In the genomic region with DNA sequence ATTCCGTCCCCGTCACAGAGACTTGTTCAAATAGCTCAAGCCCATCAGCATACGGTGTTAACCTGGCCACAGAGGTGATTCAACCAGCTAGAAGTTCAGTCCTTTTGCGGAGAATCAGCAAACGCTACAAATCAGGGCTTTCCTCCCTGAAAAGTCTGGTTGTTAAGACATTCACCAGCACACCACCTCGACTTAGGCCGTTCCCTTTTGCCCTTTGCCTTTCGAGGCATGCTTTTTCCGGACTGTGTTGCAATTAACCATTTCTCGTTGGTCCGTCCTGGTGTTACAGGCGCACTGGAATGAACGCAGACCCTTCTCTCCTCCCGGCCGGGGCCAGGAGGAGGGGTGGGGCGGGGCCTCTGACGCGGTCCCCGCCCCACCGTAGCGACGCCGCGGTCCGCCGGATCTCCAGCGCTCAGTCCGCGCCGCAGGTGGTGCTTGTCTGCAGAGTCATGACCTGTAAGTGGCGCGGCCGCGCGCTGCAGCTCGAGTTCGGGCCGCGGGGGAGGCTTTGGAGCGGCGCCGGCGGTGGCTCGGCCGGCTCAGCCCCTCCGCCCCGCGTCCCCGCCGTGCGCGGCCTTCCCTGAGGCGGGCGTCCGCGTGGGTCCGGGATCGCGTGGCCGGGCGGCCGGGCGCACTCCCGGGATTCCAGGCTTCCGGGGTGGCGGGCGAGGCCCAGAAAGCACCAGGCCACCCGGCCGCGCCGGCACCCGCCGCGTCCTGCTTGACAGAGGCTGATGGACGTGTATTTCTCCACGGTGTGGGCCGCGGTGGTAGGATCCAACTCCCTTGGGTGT, we compare ENCODE assay signal across 1 cellular context.
TF ChIP-seq lines count a peak whose summit lies in the region.

Gene NIT2, plus strand, starts transcription at position 418 of the 797 bp plus-strand sequence. Its CDS starts 35 bp downstream, at position 453.

TF ChIP-seq in HepG2, 621 proteins besides CTCF, POLR2A, EP300 and RAD21 (continued from another document and continues in another):
- TF ChIP-seq REST (IDR thresholded peaks at IDR 0.05; ENCODE audit: borderline replicate concordance in 1 of 2, low read depth in 1 of 2, low read length in 2 of 2) (no peak), SMYD3 (CRISPR knock-in tag; IDR thresholded peaks at IDR 0.05) (no peak), ZNF207 (IDR thresholded peaks at IDR 0.05; ENCODE audit: borderline replicate concordance) (no peak), ATRX (CRISPR knock-in tag; IDR thresholded peaks at IDR 0.05; ENCODE audit: borderline replicate concordance) (no peak), KAT7 (CRISPR knock-in tag; IDR thresholded peaks at IDR 0.05; ENCODE audit: borderline replicate concordance) (peak; percentile 54; the same call in 1 of the 2 replicates), MEF2D (CRISPR knock-in tag; IDR thresholded peaks at IDR 0.05) (peak; percentile 57), TARDBP (CRISPR knock-in tag; IDR thresholded peaks at IDR 0.05) (peak; percentile 75), RFX1 (IDR thresholded peaks at IDR 0.05) (no peak), CEBPG (CRISPR knock-in tag; IDR thresholded peaks at IDR 0.05) (peak; percentile 89), ZNF703 (CRISPR knock-in tag; IDR thresholded peaks at IDR 0.05; ENCODE audit: borderline replicate concordance) (peak; percentile 54; the same call in 1 of the 2 replicates), POLR2AphosphoS5 (IDR thresholded peaks at IDR 0.05; ENCODE audit: low read depth, low read length) (peak; percentile 81), ZUFSP (CRISPR knock-in tag; IDR thresholded peaks at IDR 0.05; ENCODE audit: borderline replicate concordance) (no peak), TFAP4 (IDR thresholded peaks at IDR 0.05; ENCODE audit: borderline replicate concordance, low read depth) (no peak), ARHGAP35 (CRISPR knock-in tag; IDR thresholded peaks at IDR 0.05; ENCODE audit: borderline replicate concordance) (no peak), KLF9 (CRISPR knock-in tag; IDR thresholded peaks at IDR 0.05; ENCODE audit: low read depth) (no peak), GATA4 (IDR thresholded peaks at IDR 0.05; ENCODE audit: borderline replicate concordance, low read depth) (peak; percentile 36; the same call in 1 of the 2 replicates), TMF1 (CRISPR knock-in tag; IDR thresholded peaks at IDR 0.05; ENCODE audit: low read depth) (peak; percentile 32; the same call in 1 of the 2 replicates), MAF1 (CRISPR knock-in tag; IDR thresholded peaks at IDR 0.05; ENCODE audit: borderline replicate concordance) (peak; percentile 75; the same call in 1 of the 2 replicates), MAZ (IDR thresholded peaks at IDR 0.05; ENCODE audit: borderline replicate concordance, low read depth, low read length) (peak; percentile 69; the same call in 1 of the 2 replicates), MAZ (CRISPR knock-in tag; IDR thresholded peaks at IDR 0.05; ENCODE audit: low read depth) (peak; percentile 88), DMTF1 (CRISPR knock-in tag; IDR thresholded peaks at IDR 0.05) (no peak), ZFP82 (CRISPR knock-in tag; IDR thresholded peaks at IDR 0.05; ENCODE audit: borderline replicate concordance) (no peak), E2F5 (CRISPR knock-in tag; conservative IDR thresholded peaks at IDR 0.05) (no peak), FOXJ3 (CRISPR knock-in tag; IDR thresholded peaks at IDR 0.05; ENCODE audit: borderline replicate concordance) (peak; percentile 70; the same call in 1 of the 2 replicates), RARG (CRISPR knock-in tag; IDR thresholded peaks at IDR 0.05; ENCODE audit: low read depth) (no peak), NAIF1 (CRISPR knock-in tag; IDR thresholded peaks at IDR 0.05; ENCODE audit: borderline replicate concordance) (no peak), ZNF160 (CRISPR knock-in tag; IDR thresholded peaks at IDR 0.05) (peak; percentile 56; the same call in 1 of the 2 replicates), ZNF546 (CRISPR knock-in tag; conservative IDR thresholded peaks at IDR 0.05) (no peak), KIAA2018 (CRISPR knock-in tag; IDR thresholded peaks at IDR 0.05; ENCODE audit: borderline replicate concordance) (no peak)
- TF ChIP-seq, protein P1, sequence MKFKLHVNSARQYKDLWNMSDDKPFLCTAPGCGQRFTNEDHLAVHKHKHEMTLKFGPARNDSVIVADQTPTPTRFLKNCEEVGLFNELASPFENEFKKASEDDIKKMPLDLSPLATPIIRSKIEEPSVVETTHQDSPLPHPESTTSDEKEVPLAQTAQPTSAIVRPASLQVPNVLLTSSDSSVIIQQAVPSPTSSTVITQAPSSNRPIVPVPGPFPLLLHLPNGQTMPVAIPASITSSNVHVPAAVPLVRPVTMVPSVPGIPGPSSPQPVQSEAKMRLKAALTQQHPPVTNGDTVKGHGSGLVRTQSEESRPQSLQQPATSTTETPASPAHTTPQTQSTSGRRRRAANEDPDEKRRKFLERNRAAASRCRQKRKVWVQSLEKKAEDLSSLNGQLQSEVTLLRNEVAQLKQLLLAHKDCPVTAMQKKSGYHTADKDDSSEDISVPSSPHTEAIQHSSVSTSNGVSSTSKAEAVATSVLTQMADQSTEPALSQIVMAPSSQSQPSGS (CRISPR knock-in tag; IDR thresholded peaks at IDR 0.05), result 0 out of 2 replicates have a peak, but pooled peaks have one; percentile 42
